ENCODE assay signal across 26 cellular contexts in the genomic region with DNA sequence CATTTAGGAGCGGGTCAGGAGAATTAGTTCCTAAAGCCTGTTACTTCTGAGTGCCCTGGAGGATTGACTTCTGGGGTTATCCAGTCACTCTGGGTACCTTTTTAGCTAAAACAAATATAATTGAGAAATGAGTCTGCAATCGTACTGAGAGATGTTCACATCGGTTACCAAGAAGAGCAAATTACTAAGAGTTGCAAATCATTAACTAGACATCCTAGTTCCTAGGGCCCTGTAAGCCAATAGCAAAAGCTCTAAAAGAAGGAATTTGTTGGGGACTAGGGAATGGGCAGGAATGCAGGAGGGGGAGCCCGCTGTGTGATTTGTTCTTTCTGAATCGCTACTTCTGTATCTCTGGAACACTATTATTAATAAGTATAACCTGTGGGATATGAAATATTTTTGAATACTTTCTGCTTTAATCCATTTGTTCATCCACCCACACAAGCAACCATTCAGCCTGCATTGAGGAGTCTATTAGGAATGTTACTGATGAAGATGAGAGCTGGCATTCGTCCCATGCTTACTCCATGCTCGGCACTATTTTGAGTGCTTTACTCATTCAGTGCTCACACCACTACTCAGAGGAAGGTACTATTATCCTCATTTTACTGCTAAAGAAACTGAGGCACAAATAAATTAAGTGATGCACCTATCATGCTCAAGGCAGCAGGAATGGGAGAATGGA. TPM values are rescaled to one million over a fixed set of nuclear protein-coding genes. Genes with fewer than 3 reads are reported as not detected.
"Had no signal": no experiment of that assay in that cellular context is flagged by ENCODE, and none has a peak within 500 bp of the region (broad histone marks: within the 10 kb centered on the region; RNA-seq: fewer than 3 reads in every experiment).

No MANE protein-coding gene starts in this region.

- H3K4me3 Mint-ChIP-seq: activated CD4-positive, alpha-beta T cell treated with anti-CD3 and anti-CD28 coated beads for 36 hours; activated naive CD4-positive, alpha-beta T cell treated with anti-CD3 and anti-CD28 coated beads for 36 hours; brain; naive thymus-derived CD8-positive, alpha-beta T cell; neural progenitor cell; WTC11 had no signal

- H3K9me3 Mint-ChIP-seq: neural progenitor cell, WTC11 had no signal

- DNase-seq: activated CD4-positive, alpha-beta T cell treated with anti-CD3 and anti-CD28 coated beads for 36 hours; activated CD4-positive, alpha-beta T cell treated with anti-CD3 and anti-CD28 coated beads, Interleukin-2, amount 50 U/mL, for 4 hours; activated effector memory CD4-positive, alpha-beta T cell treated with Interleukin-2 at 50 U/mL for 16 hours; activated naive CD4-positive, alpha-beta T cell treated with anti-CD3 and anti-CD28 coated beads for 36 hours; activated T-cell treated with anti-CD3 and anti-CD28 coated beads, Interleukin-2, amount 50 U/mL, for 48 hours; central memory CD4-positive, alpha-beta T cell; effector memory CD4-positive, alpha-beta T cell; gastrocnemius medialis; hippocampal formation; left lung; naive thymus-derived CD8-positive, alpha-beta T cell; stimulated activated CD4-positive, alpha-beta T cell treated with anti-CD3 and anti-CD28 coated beads, Interleukin-12 subunit alpha, Interleukin-12 subunit beta, amount 100 ng/mL, for 4 hours; stimulated activated CD4-positive, alpha-beta T cell treated with anti-CD3 and anti-CD28 coated beads, Interleukin-4, amount 100 ng/mL, for 4 hours; stimulated activated naive CD8-positive, alpha-beta T cell treated with anti-CD3 and anti-CD28 coated beads, Interleukin-15, Interleukin-2, amounts not matched to agents 100 U/mL and 50 U/mL, for 24 hours; T-helper 1 cell; tibial artery had no signal

- ATAC-seq: activated CD4-positive, alpha-beta T cell treated with anti-CD3 and anti-CD28 coated beads for 36 hours; gastrocnemius medialis; left lung; naive thymus-derived CD8-positive, alpha-beta T cell; stimulated activated naive CD8-positive, alpha-beta T cell treated with anti-CD3 and anti-CD28 coated beads, Interleukin-15, Interleukin-2, amounts not matched to agents 100 U/mL and 50 U/mL, for 24 hours; WTC11 had no signal

- H3K27ac Mint-ChIP-seq: activated CD4-positive, alpha-beta T cell treated with anti-CD3 and anti-CD28 coated beads for 36 hours; activated naive CD4-positive, alpha-beta T cell treated with anti-CD3 and anti-CD28 coated beads for 36 hours; naive thymus-derived CD8-positive, alpha-beta T cell; neural progenitor cell; progenitor cell of endocrine pancreas; WTC11 had no signal

- H3K36me3 Mint-ChIP-seq: brain, neural progenitor cell, WTC11 had no signal

- H3K4me1 Mint-ChIP-seq: activated CD4-positive, alpha-beta T cell treated with anti-CD3 and anti-CD28 coated beads for 36 hours; naive thymus-derived CD8-positive, alpha-beta T cell had no signal

- H3K4me3 ChIP-seq: gastrocnemius medialis, left lung, neural progenitor cell, tibial artery had no signal

- FAIRE-seq: colon, TTC549 had no signal

RNA-seq across cellular contexts. Expression of a gene that starts 31.5 kb away (rescaled TPM):
- total RNA-seq: activated CD4-positive, alpha-beta T cell treated with anti-CD3 and anti-CD28 coated beads for 36 hours; activated CD8-positive, alpha-beta memory T cell treated with anti-CD3 and anti-CD28 coated beads for 36 hours; activated naive CD4-positive, alpha-beta T cell treated with anti-CD3 and anti-CD28 coated beads for 36 hours; dermis microvascular lymphatic vessel endothelial cell; lung microvascular endothelial cell; naive thymus-derived CD8-positive, alpha-beta T cell; osteocyte; progenitor cell of endocrine pancreas; WTC11 had no signal
